In genomic region chr18:12839057-12839525, GRCh38 we compare ENCODE assay signal across 8 cellular contexts. TPM values are rescaled to one million over a fixed set of nuclear protein-coding genes. Genes with fewer than 3 reads are reported as not detected.
DNase-seq lines count a peak whose midpoint lies in the region; ATAC-seq and TF ChIP-seq lines count a peak whose summit lies in the region.

No MANE protein-coding gene starts in this region.

- H3K27me3 ChIP-seq in Panc1 (ENCODE audit: control insufficient read depth, insufficient read depth, low read length): no peaks in the 10 kb centered on the region
- H3K27me3 ChIP-seq in vagina: no peaks in the 10 kb centered on the region

- BruUV-seq in Panc1 (replicated peaks; lab: Mats Ljungman, UMichigan): no TSS peak

- peaks cover 38% of the 10 kb centered on the region for H3K36me3 Mint-ChIP-seq in activated CD4-positive, alpha-beta T cell treated with anti-CD3 and anti-CD28 coated beads for 36 hours (ENCODE audit: low read depth)

- peak; percentile 72 for ATAC-seq in activated CD4-positive, alpha-beta T cell treated with anti-CD3 and anti-CD28 coated beads for 36 hours
- ATAC-seq in HG02970 (IDR thresholded peaks at IDR 0.05; ENCODE audit: low FRiP score, unreplicated experiment): peak; percentile 46
- no peak for ATAC-seq in Panc1
- peak; percentile 39 for ATAC-seq in left ventricle myocardium superior

- peaks cover 67% of the 10 kb centered on the region for H3K4me1 Mint-ChIP-seq in activated CD4-positive, alpha-beta T cell treated with anti-CD3 and anti-CD28 coated beads for 36 hours

- no peak for TF ChIP-seq POLR2A in vagina (IDR thresholded peaks at IDR 0.05)

- no peaks in the 10 kb centered on the region for H3K9me3 ChIP-seq in Panc1 (ENCODE audit: control insufficient read depth, insufficient read depth, low read depth, low read length)
- no peaks in the 10 kb centered on the region for H3K9me3 ChIP-seq in vagina

- peak; percentile 26 for DNase-seq in activated CD4-positive, alpha-beta T cell treated with anti-CD3 and anti-CD28 coated beads for 36 hours
- no peak for DNase-seq in activated CD4-positive, alpha-beta T cell treated with anti-CD3 and anti-CD28 coated beads, Interleukin-2, amount 50 U/mL, for 48 hours
- DNase-seq in Panc1 (ENCODE audit: low read depth, low spot score) (no peak), left ventricle myocardium superior (no peak), vagina (ENCODE audit: extremely low spot score in 2 of 2) (no peak), amygdala (lab: John Stamatoyannopoulos, UW) (no peak), iPS-NIHi7 (ENCODE audit: extremely low spot score) (no peak)

- TF ChIP-seq CTCF in Panc1 (IDR thresholded peaks at IDR 0.05) (no peak), vagina (IDR thresholded peaks at IDR 0.05) (no peak)

- H3K27ac ChIP-seq in Panc1 (ENCODE audit: low read length) (peak overlapping the region; percentile 34; the same call in 1 of the 2 replicates), vagina (peak overlapping the region; percentile 36)

- no peaks in the 10 kb centered on the region for H3K27me3 Mint-ChIP-seq in activated CD4-positive, alpha-beta T cell treated with anti-CD3 and anti-CD28 coated beads for 36 hours

- H3K4me3 ChIP-seq in Panc1 (ENCODE audit: low read depth in 2 of 2, low read length in 2 of 2): no peak overlapping the region
- no peak overlapping the region for H3K4me3 ChIP-seq in vagina

- intact Hi-C loops in activated CD4-positive, alpha-beta T cell treated with anti-CD3 and anti-CD28 coated beads for 36 hours (cut with DNase I, micrococcal nuclease): loop anchor here (1.0 to 5.0 kb wide), 9 partner anchors 18 to 748 kb away; partner anchors contain the start of genes CEP192 (in 1 of the 2), PTPN2 (in 1 of the 2) and SEH1L (in 1 of the 2)
- intact Hi-C loops in Panc1 (cut with micrococcal nuclease; ENCODE audit: unreplicated experiment) (no loop called here), left ventricle myocardium superior (cut with micrococcal nuclease) (no loop called here), vagina (cut with DNase I) (no loop called here)

- H3K36me3 ChIP-seq in Panc1 (ENCODE audit: control insufficient read depth, insufficient read depth, low read length) (no peaks in the 10 kb centered on the region; the same call in 1 of the 2 replicates), vagina (no peaks in the 10 kb centered on the region)

- peak overlapping the region; percentile 58 for H3K4me3 Mint-ChIP-seq in activated CD4-positive, alpha-beta T cell treated with anti-CD3 and anti-CD28 coated beads for 36 hours

- CTCF ChIA-PET in activated CD4-positive, alpha-beta T cell treated with anti-CD3 and anti-CD28 coated beads for 36 hours (lab: Charles Lee): interaction anchor here (0.9 to 2.2 kb wide), 4 partner anchors 18 to 43 kb away, joined by 3 to 7 read pairs (median 3); no protein-coding TSS in a partner anchor
- CTCF ChIA-PET in Panc1 (lab: Charles Lee): interaction anchor here (1.0 kb wide), 1 partner anchor 95 kb away, joined by 4 read pairs; no protein-coding TSS in a partner anchor

- POLR2A ChIA-PET in activated CD4-positive, alpha-beta T cell treated with anti-CD3 and anti-CD28 coated beads for 36 hours (lab: Charles Lee): interaction anchor here (0.8 to 1.4 kb wide), 5 partner anchors 24 to 109 kb away, joined by 3 to 18 read pairs (median 4); partner anchors contain the start of gene PTPN2
- POLR2A ChIA-PET in Panc1 (lab: Charles Lee): no interaction called here

- in situ Hi-C loops in Panc1 (cut with HindIII; ENCODE audit: low pct_unique_long_range_greater_than_20kb, low sequenced_read_pairs): no loop called here

- no peaks in the 10 kb centered on the region for H3K9me3 Mint-ChIP-seq in activated CD4-positive, alpha-beta T cell treated with anti-CD3 and anti-CD28 coated beads for 36 hours (ENCODE audit: low read depth)

- H3K4me1 ChIP-seq in Panc1 (ENCODE audit: control insufficient read depth, insufficient read depth, low read length) (peaks cover 18% of the 10 kb centered on the region), vagina (peaks cover 16% of the 10 kb centered on the region)

- peak overlapping the region; percentile 76 for H3K27ac Mint-ChIP-seq in activated CD4-positive, alpha-beta T cell treated with anti-CD3 and anti-CD28 coated beads for 36 hours

RNA-seq across cellular contexts. Expression of gene PTPN2, which starts 44.9 kb away (rescaled TPM):
- total RNA-seq in activated CD4-positive, alpha-beta T cell treated with anti-CD3 and anti-CD28 coated beads for 36 hours: 10 to 100 TPM; 60.6 to 72.9 TPM
- 34.8 TPM for total RNA-seq in Panc1 (2021; ENCODE audit: unreplicated experiment)
- 27.6 TPM for polyA plus RNA-seq in Panc1 (2012; ENCODE audit: insufficient read length)
- 11.7 TPM for total RNA-seq in left ventricle myocardium superior
- 32.9 TPM for total RNA-seq in vagina

Comparison
In these comparisons a context has a peak if more than half of its experiments do, and no peak if none do; other contexts are left out.
1. intact Hi-C loops: an anchor here in activated CD4-positive, alpha-beta T cell treated with anti-CD3 and anti-CD28 coated beads for 36 hours (1.0 to 5.0 kb wide); none called in Panc1, left ventricle myocardium superior and vagina.